In genomic region chr6:110325197-110325596, GRCh38 we compare ENCODE assay signal across 12 cellular contexts. TPM values are rescaled to one million over a fixed set of nuclear protein-coding genes. Genes with fewer than 3 reads are reported as not detected.
DNase-seq lines count a peak whose midpoint lies in the region; ATAC-seq and TF ChIP-seq lines count a peak whose summit lies in the region.
"Had no signal": no experiment of that assay in that cellular context is flagged by ENCODE, and none has a peak within 500 bp of the region (broad histone marks: within the 10 kb centered on the region; RNA-seq: fewer than 3 reads in every experiment).

No MANE protein-coding gene starts in this region.

- H3K9me3 ChIP-seq in adipocyte (ENCODE audit: control insufficient read depth, low read length) (no peaks in the 10 kb centered on the region), upper lobe of right lung (no peaks in the 10 kb centered on the region)

- H3K27ac ChIP-seq in upper lobe of right lung: no peak overlapping the region
- H3K27ac ChIP-seq: RWPE1 had no signal

- peaks cover 4% of the 10 kb centered on the region for H3K27me3 ChIP-seq in adipocyte (replicated peaks; ENCODE audit: control insufficient read depth, insufficient read depth, low read length)
- no peaks in the 10 kb centered on the region for H3K27me3 ChIP-seq in upper lobe of right lung

- peaks cover 25% of the 10 kb centered on the region for H3K4me1 ChIP-seq in adipocyte (ENCODE audit: control insufficient read depth, insufficient read depth, low read length)
- H3K4me1 ChIP-seq in upper lobe of right lung: peaks cover 19% of the 10 kb centered on the region

- H3K4me3 ChIP-seq in adipocyte (ENCODE audit: low read length) (no peak overlapping the region), upper lobe of right lung (no peak overlapping the region)

- H3K36me3 ChIP-seq in adipocyte (ENCODE audit: control insufficient read depth, insufficient read depth, low read length, severe bottlenecking): no peaks in the 10 kb centered on the region
- no peaks in the 10 kb centered on the region for H3K36me3 ChIP-seq in upper lobe of right lung

- intact Hi-C loops in upper lobe of right lung (cut with DNase I): no loop called here

- TF ChIP-seq CTCF in upper lobe of right lung (IDR thresholded peaks at IDR 0.05): no peak

- DNase-seq in NCI-H2081 (lab: John Stamatoyannopoulos, UW) (peak; percentile 28 to 82), NCI-H2081 treated with DMSO at 0.1 percent for 48 hours (lab: John Stamatoyannopoulos, UW) (no peak), adipocyte (ENCODE audit: low read depth) (peak; percentile 91), left lobe of liver (ENCODE audit: low spot score) (peak; percentile 54), upper lobe of right lung (no peak), A172 (ENCODE audit: low spot score) (no peak)
- DNase-seq: activated CD8-positive, alpha-beta T cell treated with anti-CD3 and anti-CD28 coated beads for 36 hours; dermis blood vessel endothelial cell; stimulated activated CD4-positive, alpha-beta T cell treated with anti-CD3 and anti-CD28 coated beads, Interleukin-4, amount 100 ng/mL, for 24 hours had no signal

- no peak overlapping the region for H3K9ac ChIP-seq in adipocyte (ENCODE audit: low read length)

- ATAC-seq in left lobe of liver (peak; percentile 96), upper lobe of right lung (peak; percentile 50), HG03571 (IDR thresholded peaks at IDR 0.05; ENCODE audit: unreplicated experiment) (no peak), HG03108 (IDR thresholded peaks at IDR 0.05; ENCODE audit: unreplicated experiment) (no peak)
- ATAC-seq: activated CD8-positive, alpha-beta T cell treated with anti-CD3 and anti-CD28 coated beads for 36 hours had no signal

RNA-seq across cellular contexts. Expression of gene METTL24, which starts 33.0 kb away (rescaled TPM):
- 0.48 TPM for total RNA-seq in left lobe of liver
- 3.7 TPM for total RNA-seq in upper lobe of right lung
- total RNA-seq in A172 (2014; rRNA removed; shearing (Covaris generic)): not detected in 2 replicates
- total RNA-seq: activated CD8-positive, alpha-beta T cell treated with anti-CD3 and anti-CD28 coated beads for 36 hours; dermis blood vessel endothelial cell had no signal

Comparison
In these comparisons a context has a peak if more than half of its experiments do, and no peak if none do; other contexts are left out.
1. DNase-seq: peak in NCI-H2081 (2 of 2), adipocyte (single experiment) and left lobe of liver (single experiment); none in NCI-H2081 treated with DMSO at 0.1 percent for 48 hours (single experiment), upper lobe of right lung (single experiment) and A172 (single experiment).
2. ATAC-seq: peak in left lobe of liver (single experiment) and upper lobe of right lung (single experiment); none in HG03571 (single experiment) and HG03108 (single experiment).